2 cellular contexts compared by ENCODE assay signal in the genomic region with DNA sequence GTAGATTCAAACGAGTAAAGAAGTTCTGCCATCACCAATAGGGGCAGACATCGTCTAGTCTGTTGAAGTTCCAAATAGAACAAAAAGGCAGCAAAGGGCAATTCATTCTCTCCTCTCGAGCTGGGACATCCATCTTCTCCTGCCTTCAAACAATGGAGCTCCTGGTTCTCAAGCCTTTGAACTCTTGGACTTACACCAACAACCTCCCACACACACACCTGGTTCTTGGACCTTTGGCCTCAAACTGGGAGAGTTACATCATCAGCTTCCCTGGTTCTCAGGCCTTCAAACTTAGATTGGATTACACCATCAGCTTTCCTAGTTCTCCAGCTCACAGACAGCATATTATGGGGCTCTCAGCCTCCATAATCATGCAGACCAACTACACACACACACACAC.
TF ChIP-seq lines count a peak whose summit lies in the region.

No MANE protein-coding gene starts in this region.

TF ChIP-seq in K562, 482 proteins besides CTCF, POLR2A, EP300 and RAD21:
- TF ChIP-seq, protein P1, sequence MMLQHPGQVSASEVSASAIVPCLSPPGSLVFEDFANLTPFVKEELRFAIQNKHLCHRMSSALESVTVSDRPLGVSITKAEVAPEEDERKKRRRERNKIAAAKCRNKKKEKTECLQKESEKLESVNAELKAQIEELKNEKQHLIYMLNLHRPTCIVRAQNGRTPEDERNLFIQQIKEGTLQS (IDR thresholded peaks at IDR 0.05): 0 out of 2 replicates have a peak, but pooled peaks have one; percentile 8
- TF ChIP-seq, protein P1 (CRISPR knock-in tag; conservative IDR thresholded peaks at IDR 0.05): no peak
- TF ChIP-seq CBFB (CRISPR knock-in tag; IDR thresholded peaks at IDR 0.05): no peak
- TF ChIP-seq, protein P2, sequence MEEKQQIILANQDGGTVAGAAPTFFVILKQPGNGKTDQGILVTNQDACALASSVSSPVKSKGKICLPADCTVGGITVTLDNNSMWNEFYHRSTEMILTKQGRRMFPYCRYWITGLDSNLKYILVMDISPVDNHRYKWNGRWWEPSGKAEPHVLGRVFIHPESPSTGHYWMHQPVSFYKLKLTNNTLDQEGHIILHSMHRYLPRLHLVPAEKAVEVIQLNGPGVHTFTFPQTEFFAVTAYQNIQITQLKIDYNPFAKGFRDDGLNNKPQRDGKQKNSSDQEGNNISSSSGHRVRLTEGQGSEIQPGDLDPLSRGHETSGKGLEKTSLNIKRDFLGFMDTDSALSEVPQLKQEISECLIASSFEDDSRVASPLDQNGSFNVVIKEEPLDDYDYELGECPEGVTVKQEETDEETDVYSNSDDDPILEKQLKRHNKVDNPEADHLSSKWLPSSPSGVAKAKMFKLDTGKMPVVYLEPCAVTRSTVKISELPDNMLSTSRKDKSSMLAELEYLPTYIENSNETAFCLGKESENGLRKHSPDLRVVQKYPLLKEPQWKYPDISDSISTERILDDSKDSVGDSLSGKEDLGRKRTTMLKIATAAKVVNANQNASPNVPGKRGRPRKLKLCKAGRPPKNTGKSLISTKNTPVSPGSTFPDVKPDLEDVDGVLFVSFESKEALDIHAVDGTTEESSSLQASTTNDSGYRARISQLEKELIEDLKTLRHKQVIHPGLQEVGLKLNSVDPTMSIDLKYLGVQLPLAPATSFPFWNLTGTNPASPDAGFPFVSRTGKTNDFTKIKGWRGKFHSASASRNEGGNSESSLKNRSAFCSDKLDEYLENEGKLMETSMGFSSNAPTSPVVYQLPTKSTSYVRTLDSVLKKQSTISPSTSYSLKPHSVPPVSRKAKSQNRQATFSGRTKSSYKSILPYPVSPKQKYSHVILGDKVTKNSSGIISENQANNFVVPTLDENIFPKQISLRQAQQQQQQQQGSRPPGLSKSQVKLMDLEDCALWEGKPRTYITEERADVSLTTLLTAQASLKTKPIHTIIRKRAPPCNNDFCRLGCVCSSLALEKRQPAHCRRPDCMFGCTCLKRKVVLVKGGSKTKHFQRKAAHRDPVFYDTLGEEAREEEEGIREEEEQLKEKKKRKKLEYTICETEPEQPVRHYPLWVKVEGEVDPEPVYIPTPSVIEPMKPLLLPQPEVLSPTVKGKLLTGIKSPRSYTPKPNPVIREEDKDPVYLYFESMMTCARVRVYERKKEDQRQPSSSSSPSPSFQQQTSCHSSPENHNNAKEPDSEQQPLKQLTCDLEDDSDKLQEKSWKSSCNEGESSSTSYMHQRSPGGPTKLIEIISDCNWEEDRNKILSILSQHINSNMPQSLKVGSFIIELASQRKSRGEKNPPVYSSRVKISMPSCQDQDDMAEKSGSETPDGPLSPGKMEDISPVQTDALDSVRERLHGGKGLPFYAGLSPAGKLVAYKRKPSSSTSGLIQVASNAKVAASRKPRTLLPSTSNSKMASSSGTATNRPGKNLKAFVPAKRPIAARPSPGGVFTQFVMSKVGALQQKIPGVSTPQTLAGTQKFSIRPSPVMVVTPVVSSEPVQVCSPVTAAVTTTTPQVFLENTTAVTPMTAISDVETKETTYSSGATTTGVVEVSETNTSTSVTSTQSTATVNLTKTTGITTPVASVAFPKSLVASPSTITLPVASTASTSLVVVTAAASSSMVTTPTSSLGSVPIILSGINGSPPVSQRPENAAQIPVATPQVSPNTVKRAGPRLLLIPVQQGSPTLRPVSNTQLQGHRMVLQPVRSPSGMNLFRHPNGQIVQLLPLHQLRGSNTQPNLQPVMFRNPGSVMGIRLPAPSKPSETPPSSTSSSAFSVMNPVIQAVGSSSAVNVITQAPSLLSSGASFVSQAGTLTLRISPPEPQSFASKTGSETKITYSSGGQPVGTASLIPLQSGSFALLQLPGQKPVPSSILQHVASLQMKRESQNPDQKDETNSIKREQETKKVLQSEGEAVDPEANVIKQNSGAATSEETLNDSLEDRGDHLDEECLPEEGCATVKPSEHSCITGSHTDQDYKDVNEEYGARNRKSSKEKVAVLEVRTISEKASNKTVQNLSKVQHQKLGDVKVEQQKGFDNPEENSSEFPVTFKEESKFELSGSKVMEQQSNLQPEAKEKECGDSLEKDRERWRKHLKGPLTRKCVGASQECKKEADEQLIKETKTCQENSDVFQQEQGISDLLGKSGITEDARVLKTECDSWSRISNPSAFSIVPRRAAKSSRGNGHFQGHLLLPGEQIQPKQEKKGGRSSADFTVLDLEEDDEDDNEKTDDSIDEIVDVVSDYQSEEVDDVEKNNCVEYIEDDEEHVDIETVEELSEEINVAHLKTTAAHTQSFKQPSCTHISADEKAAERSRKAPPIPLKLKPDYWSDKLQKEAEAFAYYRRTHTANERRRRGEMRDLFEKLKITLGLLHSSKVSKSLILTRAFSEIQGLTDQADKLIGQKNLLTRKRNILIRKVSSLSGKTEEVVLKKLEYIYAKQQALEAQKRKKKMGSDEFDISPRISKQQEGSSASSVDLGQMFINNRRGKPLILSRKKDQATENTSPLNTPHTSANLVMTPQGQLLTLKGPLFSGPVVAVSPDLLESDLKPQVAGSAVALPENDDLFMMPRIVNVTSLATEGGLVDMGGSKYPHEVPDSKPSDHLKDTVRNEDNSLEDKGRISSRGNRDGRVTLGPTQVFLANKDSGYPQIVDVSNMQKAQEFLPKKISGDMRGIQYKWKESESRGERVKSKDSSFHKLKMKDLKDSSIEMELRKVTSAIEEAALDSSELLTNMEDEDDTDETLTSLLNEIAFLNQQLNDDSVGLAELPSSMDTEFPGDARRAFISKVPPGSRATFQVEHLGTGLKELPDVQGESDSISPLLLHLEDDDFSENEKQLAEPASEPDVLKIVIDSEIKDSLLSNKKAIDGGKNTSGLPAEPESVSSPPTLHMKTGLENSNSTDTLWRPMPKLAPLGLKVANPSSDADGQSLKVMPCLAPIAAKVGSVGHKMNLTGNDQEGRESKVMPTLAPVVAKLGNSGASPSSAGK (IDR thresholded peaks at IDR 0.05): no peak

TF ChIP-seq in liver, 16 proteins besides CTCF, POLR2A, EP300 and RAD21:
- peak; percentile 70 to 86 for TF ChIP-seq JUND (IDR thresholded peaks at IDR 0.05)
- TF ChIP-seq TAF1 (conservative IDR thresholded peaks at IDR 0.05): no peak
- peak; percentile 57 for TF ChIP-seq NR2F2 (IDR thresholded peaks at IDR 0.05)
- no peak for TF ChIP-seq FOXA2 (IDR thresholded peaks at IDR 0.05)
- peak; percentile 92 for TF ChIP-seq YY1 (IDR thresholded peaks at IDR 0.05)
- TF ChIP-seq, protein P3, sequence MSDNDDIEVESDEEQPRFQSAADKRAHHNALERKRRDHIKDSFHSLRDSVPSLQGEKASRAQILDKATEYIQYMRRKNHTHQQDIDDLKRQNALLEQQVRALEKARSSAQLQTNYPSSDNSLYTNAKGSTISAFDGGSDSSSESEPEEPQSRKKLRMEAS (IDR thresholded peaks at IDR 0.05): peak; percentile 48
- peak; percentile 90 to 97 for TF ChIP-seq EGR1 (IDR thresholded peaks at IDR 0.05; ENCODE audit: low read depth in 2 of 2)
- TF ChIP-seq, protein P4, sequence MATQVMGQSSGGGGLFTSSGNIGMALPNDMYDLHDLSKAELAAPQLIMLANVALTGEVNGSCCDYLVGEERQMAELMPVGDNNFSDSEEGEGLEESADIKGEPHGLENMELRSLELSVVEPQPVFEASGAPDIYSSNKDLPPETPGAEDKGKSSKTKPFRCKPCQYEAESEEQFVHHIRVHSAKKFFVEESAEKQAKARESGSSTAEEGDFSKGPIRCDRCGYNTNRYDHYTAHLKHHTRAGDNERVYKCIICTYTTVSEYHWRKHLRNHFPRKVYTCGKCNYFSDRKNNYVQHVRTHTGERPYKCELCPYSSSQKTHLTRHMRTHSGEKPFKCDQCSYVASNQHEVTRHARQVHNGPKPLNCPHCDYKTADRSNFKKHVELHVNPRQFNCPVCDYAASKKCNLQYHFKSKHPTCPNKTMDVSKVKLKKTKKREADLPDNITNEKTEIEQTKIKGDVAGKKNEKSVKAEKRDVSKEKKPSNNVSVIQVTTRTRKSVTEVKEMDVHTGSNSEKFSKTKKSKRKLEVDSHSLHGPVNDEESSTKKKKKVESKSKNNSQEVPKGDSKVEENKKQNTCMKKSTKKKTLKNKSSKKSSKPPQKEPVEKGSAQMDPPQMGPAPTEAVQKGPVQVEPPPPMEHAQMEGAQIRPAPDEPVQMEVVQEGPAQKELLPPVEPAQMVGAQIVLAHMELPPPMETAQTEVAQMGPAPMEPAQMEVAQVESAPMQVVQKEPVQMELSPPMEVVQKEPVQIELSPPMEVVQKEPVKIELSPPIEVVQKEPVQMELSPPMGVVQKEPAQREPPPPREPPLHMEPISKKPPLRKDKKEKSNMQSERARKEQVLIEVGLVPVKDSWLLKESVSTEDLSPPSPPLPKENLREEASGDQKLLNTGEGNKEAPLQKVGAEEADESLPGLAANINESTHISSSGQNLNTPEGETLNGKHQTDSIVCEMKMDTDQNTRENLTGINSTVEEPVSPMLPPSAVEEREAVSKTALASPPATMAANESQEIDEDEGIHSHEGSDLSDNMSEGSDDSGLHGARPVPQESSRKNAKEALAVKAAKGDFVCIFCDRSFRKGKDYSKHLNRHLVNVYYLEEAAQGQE (IDR thresholded peaks at IDR 0.05): peak; percentile 60
- peak; percentile 99 for TF ChIP-seq HNF4G (IDR thresholded peaks at IDR 0.05)
- TF ChIP-seq RXRA (IDR thresholded peaks at IDR 0.05): peak; percentile 84 to 88
- peak; percentile 84 for TF ChIP-seq SP1 (IDR thresholded peaks at IDR 0.05)
- TF ChIP-seq FOXA1 (IDR thresholded peaks at IDR 0.05): peak; percentile 71
- TF ChIP-seq, protein P1 (IDR thresholded peaks at IDR 0.05): peak; percentile 97
- TF ChIP-seq GABPA (IDR thresholded peaks at IDR 0.05 in 1 of 2, conservative IDR thresholded peaks at IDR 0.05 in 1 of 2): no peak
- TF ChIP-seq, protein P5, sequence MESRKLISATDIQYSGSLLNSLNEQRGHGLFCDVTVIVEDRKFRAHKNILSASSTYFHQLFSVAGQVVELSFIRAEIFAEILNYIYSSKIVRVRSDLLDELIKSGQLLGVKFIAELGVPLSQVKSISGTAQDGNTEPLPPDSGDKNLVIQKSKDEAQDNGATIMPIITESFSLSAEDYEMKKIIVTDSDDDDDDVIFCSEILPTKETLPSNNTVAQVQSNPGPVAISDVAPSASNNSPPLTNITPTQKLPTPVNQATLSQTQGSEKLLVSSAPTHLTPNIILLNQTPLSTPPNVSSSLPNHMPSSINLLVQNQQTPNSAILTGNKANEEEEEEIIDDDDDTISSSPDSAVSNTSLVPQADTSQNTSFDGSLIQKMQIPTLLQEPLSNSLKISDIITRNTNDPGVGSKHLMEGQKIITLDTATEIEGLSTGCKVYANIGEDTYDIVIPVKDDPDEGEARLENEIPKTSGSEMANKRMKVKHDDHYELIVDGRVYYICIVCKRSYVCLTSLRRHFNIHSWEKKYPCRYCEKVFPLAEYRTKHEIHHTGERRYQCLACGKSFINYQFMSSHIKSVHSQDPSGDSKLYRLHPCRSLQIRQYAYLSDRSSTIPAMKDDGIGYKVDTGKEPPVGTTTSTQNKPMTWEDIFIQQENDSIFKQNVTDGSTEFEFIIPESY (IDR thresholded peaks at IDR 0.05): peak; percentile 41
- peak; percentile 99 for TF ChIP-seq HNF4A (conservative IDR thresholded peaks at IDR 0.05)
